ENCODE assay signal across 17 cellular contexts in genomic region chr10:120586471-120586872, GRCh38.
DNase-seq lines count a peak whose midpoint lies in the region; ATAC-seq, FAIRE-seq and TF ChIP-seq lines count a peak whose summit lies in the region.
"Had no signal": no experiment of that assay in that cellular context is flagged by ENCODE, and none has a peak within 500 bp of the region (broad histone marks: within the 10 kb centered on the region; RNA-seq: fewer than 3 reads in every experiment).

No MANE protein-coding gene starts in this region.

- no peaks in the 10 kb centered on the region for H3K36me3 Mint-ChIP-seq in stimulated activated memory B cell treated with anti-CD40 and anti-IgM and Interleukin-4, amounts not matched to agents 10 μg/mL and 1 μg/mL and 100 μg/mL, for 72 hours

- no peak overlapping the region for H2BK15ac ChIP-seq in mesendoderm (replicated peaks; ENCODE audit: low read depth)

- no peaks in the 10 kb centered on the region for H3K79me1 ChIP-seq in mesendoderm (ENCODE audit: low read length)

- no peak overlapping the region for H3K18ac ChIP-seq in mesendoderm (ENCODE audit: low read length)

- no peak overlapping the region for H3K4me2 ChIP-seq in mesendoderm (ENCODE audit: low read length)

- ATAC-seq in stimulated activated memory B cell treated with anti-CD40 and anti-IgM and Interleukin-4, amounts not matched to agents 10 μg/mL and 1 μg/mL and 100 μg/mL, for 72 hours = no peak
- ATAC-seq: gastroesophageal sphincter, Panc1 had no signal

- no peaks in the 10 kb centered on the region for H3K4me1 Mint-ChIP-seq in stimulated activated memory B cell treated with anti-CD40 and anti-IgM and Interleukin-4, amounts not matched to agents 10 μg/mL and 1 μg/mL and 100 μg/mL, for 72 hours
- H3K4me1 Mint-ChIP-seq: nephron had no signal

- peak; percentile 76 for FAIRE-seq in bronchial epithelial cell (lab: Jason Lieb, UNC)

- H3K23ac ChIP-seq in mesendoderm (ENCODE audit: low read length) = no peak overlapping the region

- H4K8ac ChIP-seq in mesendoderm (ENCODE audit: low read depth, low read length) = no peak overlapping the region

- H3K36me3 ChIP-seq in bronchial epithelial cell (ENCODE audit: control insufficient read depth, insufficient read depth, low read length) = no peaks in the 10 kb centered on the region
- H3K36me3 ChIP-seq in mesendoderm (ENCODE audit: control insufficient read depth, insufficient read depth, low read length) = no peaks in the 10 kb centered on the region
- H3K36me3 ChIP-seq: gastroesophageal sphincter had no signal

- H2BK5ac ChIP-seq in mesendoderm (ENCODE audit: low read length) = no peak overlapping the region

- H3K9ac ChIP-seq in mesendoderm (ENCODE audit: low read length) = no peak overlapping the region

- no peaks in the 10 kb centered on the region for H3K9me3 Mint-ChIP-seq in stimulated activated memory B cell treated with anti-CD40 and anti-IgM and Interleukin-4, amounts not matched to agents 10 μg/mL and 1 μg/mL and 100 μg/mL, for 72 hours
- H3K9me3 Mint-ChIP-seq: nephron; stimulated activated naive CD8-positive, alpha-beta T cell treated with anti-CD3 and anti-CD28 coated beads, Interleukin-15, Interleukin-2, amounts not matched to agents 100 ng/mL and 50 ng/mL, for 24 hours had no signal

- H3K27me3 Mint-ChIP-seq in stimulated activated memory B cell treated with anti-CD40 and anti-IgM and Interleukin-4, amounts not matched to agents 10 μg/mL and 1 μg/mL and 100 μg/mL, for 72 hours = peaks cover 9% of the 10 kb centered on the region

- no peak for TF ChIP-seq CTCF in bronchial epithelial cell (IDR thresholded peaks at IDR 0.05; ENCODE audit: insufficient read depth, low read length, severe bottlenecking)

- H3K79me2 ChIP-seq in mesendoderm (ENCODE audit: control insufficient read depth, insufficient read depth, low read length) = no peaks in the 10 kb centered on the region

- H3K27ac ChIP-seq in mesendoderm (ENCODE audit: low read depth, low read length) = no peak overlapping the region
- H3K27ac ChIP-seq: gastroesophageal sphincter had no signal

- H4K5ac ChIP-seq in mesendoderm (ENCODE audit: low read length) = no peak overlapping the region

- no peak overlapping the region for H3K4me3 ChIP-seq in bronchial epithelial cell (ENCODE audit: low read depth, low read length)
- H3K4me3 ChIP-seq in mesendoderm (ENCODE audit: low read length) = no peak overlapping the region
- H3K4me3 ChIP-seq: gastroesophageal sphincter had no signal

- H3K4me1 ChIP-seq in mesendoderm (ENCODE audit: control insufficient read depth, low read depth, low read length) = no peaks in the 10 kb centered on the region
- H3K4me1 ChIP-seq: gastroesophageal sphincter had no signal

- H2BK120ac ChIP-seq in mesendoderm (ENCODE audit: low read depth, low read length) = no peak overlapping the region

- no peak overlapping the region for H3K27ac Mint-ChIP-seq in stimulated activated memory B cell treated with anti-CD40 and anti-IgM and Interleukin-4, amounts not matched to agents 10 μg/mL and 1 μg/mL and 100 μg/mL, for 72 hours
- H3K27ac Mint-ChIP-seq: nephron; stimulated activated naive CD8-positive, alpha-beta T cell treated with anti-CD3 and anti-CD28 coated beads, Interleukin-15, Interleukin-2, amounts not matched to agents 100 ng/mL and 50 ng/mL, for 24 hours had no signal

- no peak overlapping the region for H3K4me3 Mint-ChIP-seq in stimulated activated memory B cell treated with anti-CD40 and anti-IgM and Interleukin-4, amounts not matched to agents 10 μg/mL and 1 μg/mL and 100 μg/mL, for 72 hours
- H3K4me3 Mint-ChIP-seq: nephron; stimulated activated naive CD8-positive, alpha-beta T cell treated with anti-CD3 and anti-CD28 coated beads, Interleukin-15, Interleukin-2, amounts not matched to agents 100 ng/mL and 50 ng/mL, for 24 hours had no signal

- no peak overlapping the region for H3K56ac ChIP-seq in mesendoderm (ENCODE audit: low read length)

- WGBS in mesendoderm (ENCODE audit: extremely low coverage, insufficient coverage, low lambda C conversion rate) = no CpG with 5 or more reads among the region's 3 CpGs

- no peak overlapping the region for H2AK5ac ChIP-seq in mesendoderm (ENCODE audit: low read length)

- DNase-seq in AG20443 (ENCODE audit: low spot score) = peak; percentile 45
- peak; percentile 8 for DNase-seq in LHCN-M2 (ENCODE audit: low read depth)
- DNase-seq in bronchial epithelial cell (ENCODE audit: low read depth) = peak; percentile 90
- DNase-seq in mesendoderm = peak; percentile 60
- DNase-seq in stimulated activated CD4-positive, alpha-beta T cell treated with anti-CD3 and anti-CD28 coated beads, Interleukin-4, amount 100 ng/mL, for 24 hours = no peak
- no peak for DNase-seq in OCI-M2 (lab: John Stamatoyannopoulos, UW; ENCODE audit: unreplicated experiment)
- DNase-seq in globus pallidus (ENCODE audit: low spot score) = no peak
- DNase-seq: activated CD4-positive, CD25-positive, alpha-beta regulatory T cell; GF-D8; H7; NCI-H1930; NCI-H524 treated with DMSO at 0.1 percent for 48 hours had no signal

- H3K4ac ChIP-seq in mesendoderm (ENCODE audit: low read depth, low read length) = no peak overlapping the region

- H3K27me3 ChIP-seq in bronchial epithelial cell (ENCODE audit: control insufficient read depth, insufficient read depth, low read length) = no peaks in the 10 kb centered on the region
- H3K27me3 ChIP-seq in mesendoderm (ENCODE audit: insufficient read depth, low read length, poor library complexity) = no peaks in the 10 kb centered on the region

Comparison
In these comparisons a context has a peak if more than half of its experiments do, and no peak if none do; other contexts are left out.
1. DNase-seq: peak in AG20443 (single experiment), LHCN-M2 (single experiment), bronchial epithelial cell (single experiment) and mesendoderm (single experiment); none in stimulated activated CD4-positive, alpha-beta T cell treated with anti-CD3 and anti-CD28 coated beads, Interleukin-4, amount 100 ng/mL, for 24 hours (single experiment), OCI-M2 (single experiment) and globus pallidus (single experiment).